In the genomic region with DNA sequence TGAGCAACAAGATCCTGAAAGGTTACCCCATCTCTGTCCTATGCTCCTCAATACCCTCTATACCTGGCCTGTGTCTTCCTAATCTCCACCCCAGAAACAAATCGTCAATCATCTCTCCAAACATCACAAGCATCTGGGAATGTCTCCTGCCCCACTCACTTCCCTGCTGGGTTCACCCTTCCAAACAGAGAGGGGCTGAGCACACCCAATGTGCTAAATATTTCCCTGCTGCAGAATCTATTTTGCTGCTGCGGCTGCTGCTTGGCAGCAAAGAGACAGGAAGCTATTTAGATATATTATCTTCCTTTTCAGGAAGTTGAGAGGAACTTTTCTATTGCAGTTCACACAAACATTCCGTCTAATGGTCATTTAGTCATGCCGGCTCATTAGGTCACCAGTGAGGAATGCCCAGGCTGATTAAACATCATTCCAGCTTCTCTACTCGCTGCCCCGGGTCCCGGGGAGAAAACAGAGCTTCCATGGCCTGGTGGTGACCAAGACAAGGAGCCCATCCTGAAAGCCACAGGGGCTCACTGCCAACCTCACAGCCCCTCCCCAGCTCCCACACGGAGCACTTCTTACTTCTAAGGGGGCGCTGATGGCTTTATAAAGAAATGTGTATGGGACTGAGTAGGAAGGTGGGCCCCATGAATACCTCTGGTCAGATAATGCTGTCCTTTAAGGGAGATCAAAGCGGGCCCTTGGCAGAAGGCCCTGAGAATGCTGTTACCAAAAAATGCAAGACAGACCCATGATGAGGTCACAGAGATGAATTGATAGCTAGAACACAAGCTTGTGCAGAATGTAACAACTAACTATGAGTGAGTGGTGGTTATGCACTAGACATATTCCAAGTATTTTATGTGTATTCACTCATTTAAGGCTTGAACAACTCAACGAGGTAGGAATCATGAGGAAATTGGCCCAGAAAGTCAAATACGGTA, we compare ENCODE assay signal across 10 cellular contexts.
DNase-seq lines count a peak whose midpoint lies in the region; ATAC-seq, FAIRE-seq and TF ChIP-seq lines count a peak whose summit lies in the region.
"Had no signal": no experiment of that assay in that cellular context is flagged by ENCODE, and none has a peak within 500 bp of the region (broad histone marks: within the 10 kb centered on the region; RNA-seq: fewer than 3 reads in every experiment).

No MANE protein-coding gene starts in this region.

- H2AFZ ChIP-seq in neural progenitor cell (replicated peaks), result no peak overlapping the region

- TF ChIP-seq RAD21 in A549 (conservative IDR thresholded peaks at IDR 0.05 in 1 of 2, IDR thresholded peaks at IDR 0.05 in 1 of 2), result no peak; a peak in 1 of 5 replicates

- H3K27ac ChIP-seq in A549, result peak overlapping the region; percentile 47 to 78
- no peak overlapping the region for H3K27ac ChIP-seq in neural progenitor cell
- H3K27ac ChIP-seq: KMS-11 had no signal

- H3K27me3 Mint-ChIP-seq in T-cell (peaks cover 11 to 20% of the 10 kb centered on the region in 2 donors), neural progenitor cell (ENCODE audit: insufficient read depth, low read depth) (peaks cover 4% of the 10 kb centered on the region)

- 36% methylated on average over 12 of the region's 12 CpGs for WGBS in A549 (ENCODE audit: missing lambda C conversion rate)

- no peaks in the 10 kb centered on the region for H4K20me1 ChIP-seq in neural progenitor cell (ENCODE audit: low read depth)

- peaks cover 0 to 9% (median 0%) of the 10 kb centered on the region in 3 donors for H3K9me3 Mint-ChIP-seq in T-cell
- H3K9me3 Mint-ChIP-seq in neural progenitor cell, result peaks cover 6% of the 10 kb centered on the region

- H3K4me2 ChIP-seq in A549 (peak overlapping the region; percentile 57), neural progenitor cell (no peak overlapping the region)
- H3K4me2 ChIP-seq: KMS-11 had no signal

- H3K27me3 ChIP-seq in bronchial epithelial cell (ENCODE audit: control insufficient read depth, insufficient read depth, low read length), result no peaks in the 10 kb centered on the region
- no peaks in the 10 kb centered on the region for H3K27me3 ChIP-seq in neural progenitor cell

- POLR2A ChIA-PET in A549 (lab: Yijun Ruan, JAX) (interaction anchor here (1.1 to 1.3 kb wide), 2 partner anchors 218 to 866 kb away, joined by 3 read pairs; a partner anchor contains a TSS), T-cell (lab: Charles Lee) (no interaction called here)

- H3K9me3 ChIP-seq in A549 (no peaks in the 10 kb centered on the region), neural progenitor cell (ENCODE audit: low read depth) (no peaks in the 10 kb centered on the region)

- H3K9ac ChIP-seq in neural progenitor cell, result no peak overlapping the region
- H3K9ac ChIP-seq: KMS-11 had no signal

- FAIRE-seq in A549 (lab: Jason Lieb, UNC), result no peak
- FAIRE-seq in bronchial epithelial cell (lab: Jason Lieb, UNC), result no peak
- FAIRE-seq: TTC549 had no signal

- H3F3A ChIP-seq in neural progenitor cell (ENCODE audit: low read depth), result no peaks in the 10 kb centered on the region

- CTCF ChIA-PET in A549 (lab: Yijun Ruan, JAX), result interaction anchor here (1.0 to 1.8 kb wide), 5 partner anchors 11 to 220 kb away, joined by 3 to 7 read pairs (median 3); no protein-coding TSS in a partner anchor
- CTCF ChIA-PET in T-cell (lab: Charles Lee), result no interaction called here

- H3K4me3 ChIP-seq in A549, result no peak overlapping the region
- H3K4me3 ChIP-seq in bronchial epithelial cell (ENCODE audit: low read depth, low read length), result no peak overlapping the region
- H3K4me3 ChIP-seq in neural progenitor cell, result no peak overlapping the region

- DNase-seq in A549 (ENCODE audit: low read depth in 1 of 2, low spot score in 1 of 2) (peak; percentile 53 to 70), HuH-7 (ENCODE audit: low spot score) (peak; percentile 70), bronchial epithelial cell (ENCODE audit: low read depth) (peak; percentile 79), kidney tubule cell (ENCODE audit: low spot score) (peak; percentile 98), T-cell (no peak), neural progenitor cell (ENCODE audit: low spot score) (no peak), amygdala (lab: John Stamatoyannopoulos, UW) (no peak), AML-193 (lab: John Stamatoyannopoulos, UW) (no peak)

- no peaks in the 10 kb centered on the region for H3K36me3 Mint-ChIP-seq in T-cell
- H3K36me3 Mint-ChIP-seq in neural progenitor cell, result no peaks in the 10 kb centered on the region

- H3K36me3 ChIP-seq in bronchial epithelial cell (ENCODE audit: control insufficient read depth, insufficient read depth, low read length), result no peaks in the 10 kb centered on the region
- H3K36me3 ChIP-seq in neural progenitor cell, result no peaks in the 10 kb centered on the region

- TF ChIP-seq POLR2A in A549 (IDR thresholded peaks at IDR 0.05; ENCODE audit: low read length), result no peak

- peak in 1 of 2 experiments; percentile 32; a peak in 1 of 5 replicates for TF ChIP-seq EP300 in A549 (IDR thresholded peaks at IDR 0.05)

- H3K4me1 ChIP-seq in A549 (peaks cover 20% of the 10 kb centered on the region), neural progenitor cell (peaks cover 14% of the 10 kb centered on the region)

- H3K4me3 Mint-ChIP-seq in T-cell, result no peak overlapping the region
- no peak overlapping the region for H3K4me3 Mint-ChIP-seq in neural progenitor cell

- H3K27ac Mint-ChIP-seq in T-cell (no peak overlapping the region), neural progenitor cell (no peak overlapping the region)

- TF ChIP-seq CTCF in A549 (IDR thresholded peaks at IDR 0.05) (no peak), bronchial epithelial cell (IDR thresholded peaks at IDR 0.05; ENCODE audit: insufficient read depth, low read length, severe bottlenecking) (no peak), neural progenitor cell (IDR thresholded peaks at IDR 0.05) (no peak)

- H3K79me2 ChIP-seq in neural progenitor cell (ENCODE audit: low read depth), result no peaks in the 10 kb centered on the region

- H3K4me1 Mint-ChIP-seq in T-cell (no peaks in the 10 kb centered on the region), neural progenitor cell (peaks cover 38% of the 10 kb centered on the region)

- ATAC-seq in A549 (peak; percentile 62 to 86), T-cell (replicated peaks in 1 of 4) (no peak)

TF ChIP-seq in A549, 52 proteins besides CTCF, POLR2A, EP300 and RAD21:
- TF ChIP-seq SMC3 (IDR thresholded peaks at IDR 0.05) (no peak; the same call in 2 of the 3 replicates), MAFK (IDR thresholded peaks at IDR 0.05; ENCODE audit: partially characterized antibody) (no peak), JUN (IDR thresholded peaks at IDR 0.05) (0 out of 5 replicates have a peak, but pooled peaks of 1 of the 2 experiments have one; percentile 15), JUNB (IDR thresholded peaks at IDR 0.05) (0 out of 2 replicates have a peak, but pooled peaks have one; percentile 40), FOSL2 (IDR thresholded peaks at IDR 0.05) (no peak), FOSL2 (CRISPR knock-in tag; IDR thresholded peaks at IDR 0.05) (peak; percentile 39; the same call in 1 of the 2 replicates)
TF ChIP-seq in A549: peak in this region for 3.

Comparison
In these comparisons a context has a peak if more than half of its experiments do, and no peak if none do; other contexts are left out.
1. ATAC-seq: peak in A549 (2 of 2); none in T-cell (0 of 4).
2. DNase-seq: peak in A549 (2 of 2), HuH-7 (single experiment), bronchial epithelial cell (single experiment) and kidney tubule cell (single experiment); none in T-cell (0 of 34), neural progenitor cell (single experiment), amygdala (0 of 56) and AML-193 (0 of 2).